29 cellular contexts compared by ENCODE assay signal in genomic region chr7:128257458-128257857, GRCh38. TPM values are rescaled to one million over a fixed set of nuclear protein-coding genes. Genes with fewer than 3 reads are reported as not detected.
"Had no signal": no experiment of that assay in that cellular context is flagged by ENCODE, and none has a peak within 500 bp of the region (broad histone marks: within the 10 kb centered on the region; RNA-seq: fewer than 3 reads in every experiment).

No MANE protein-coding gene starts in this region.

- H3K9me3 ChIP-seq: colonic mucosa, gastroesophageal sphincter, heart left ventricle, left lung, ovary, right lobe of liver, spleen, testis, tibial artery, vagina had no signal

- H3K4me1 Mint-ChIP-seq: stimulated activated memory B cell treated with anti-CD40 and anti-IgM and Interleukin-4, amounts not matched to agents 10 μg/mL and 1 μg/mL and 100 μg/mL, for 72 hours had no signal

- H3K79me2 ChIP-seq: hepatocyte had no signal

- H3K9me3 Mint-ChIP-seq: dendritic cell treated with granulocyte-macrophage colony-stimulating factor and Interleukin-4, amounts not matched to agents 40 ng/mL and 50 ng/mL, for 4 days; naive thymus-derived CD8-positive, alpha-beta T cell; stimulated activated memory B cell treated with anti-CD40 and anti-IgM and Interleukin-4, amounts not matched to agents 10 μg/mL and 1 μg/mL and 100 μg/mL, for 72 hours had no signal

- H3K27ac ChIP-seq: colonic mucosa, epithelial cell of prostate, gastroesophageal sphincter, heart left ventricle, hepatocyte, left lung, ovary, right lobe of liver, skin epidermis, spleen, testis, tibial artery, vagina had no signal

- H3K4me1 ChIP-seq: gastroesophageal sphincter, heart left ventricle, right lobe of liver, spleen, testis, tibial artery had no signal

- H3K4me2 ChIP-seq: hepatocyte had no signal

- DNase-seq: colonic mucosa; effector CD8-positive, alpha-beta T cell; endodermal cell; foreskin fibroblast; heart left ventricle; left cardiac atrium; left lung; mammary epithelial cell; mesendoderm; naive thymus-derived CD8-positive, alpha-beta T cell; nephron progenitor cell; nucleus accumbens; ovary; right lobe of liver; spleen; stimulated activated CD4-positive, alpha-beta T cell treated with anti-CD3 and anti-CD28 coated beads, Interleukin-4, amount 100 ng/mL, for 4 hours; stimulated activated naive CD8-positive, alpha-beta T cell treated with anti-CD3 and anti-CD28 coated beads, Interleukin-15, Interleukin-2, amounts not matched to agents 100 U/mL and 50 U/mL, for 24 hours; testis had no signal

- ATAC-seq: esophagus mucosa; gastroesophageal sphincter; heart left ventricle; left cardiac atrium; left lung; naive thymus-derived CD8-positive, alpha-beta T cell; right lobe of liver; stimulated activated memory B cell treated with anti-CD40 and anti-IgM and Interleukin-4, amounts not matched to agents 10 μg/mL and 1 μg/mL and 100 μg/mL, for 72 hours; stimulated activated naive CD8-positive, alpha-beta T cell treated with anti-CD3 and anti-CD28 coated beads, Interleukin-15, Interleukin-2, amounts not matched to agents 100 U/mL and 50 U/mL, for 24 hours had no signal

- H3K27me3 ChIP-seq: colonic mucosa, heart left ventricle, hepatocyte, left lung, ovary, right lobe of liver, spleen, testis, tibial artery, vagina had no signal

- H3K36me3 Mint-ChIP-seq: stimulated activated memory B cell treated with anti-CD40 and anti-IgM and Interleukin-4, amounts not matched to agents 10 μg/mL and 1 μg/mL and 100 μg/mL, for 72 hours had no signal

- H3K4me3 ChIP-seq: colonic mucosa, gastroesophageal sphincter, heart left ventricle, hepatocyte, left lung, ovary, right lobe of liver, skin epidermis, spleen, testis, tibial artery, vagina had no signal

- H3K27ac Mint-ChIP-seq: dendritic cell treated with granulocyte-macrophage colony-stimulating factor and Interleukin-4, amounts not matched to agents 40 ng/mL and 50 ng/mL, for 4 days; endodermal cell; nephron progenitor cell; stimulated activated memory B cell treated with anti-CD40 and anti-IgM and Interleukin-4, amounts not matched to agents 10 μg/mL and 1 μg/mL and 100 μg/mL, for 72 hours had no signal

- H2AFZ ChIP-seq: hepatocyte had no signal

- H3K4me3 Mint-ChIP-seq: dendritic cell treated with granulocyte-macrophage colony-stimulating factor and Interleukin-4, amounts not matched to agents 40 ng/mL and 50 ng/mL, for 4 days; endodermal cell; naive thymus-derived CD8-positive, alpha-beta T cell; nephron progenitor cell; stimulated activated memory B cell treated with anti-CD40 and anti-IgM and Interleukin-4, amounts not matched to agents 10 μg/mL and 1 μg/mL and 100 μg/mL, for 72 hours had no signal

- H3K36me3 ChIP-seq: colonic mucosa, gastroesophageal sphincter, heart left ventricle, left lung, ovary, right lobe of liver, spleen, tibial artery, vagina had no signal

RNA-seq across cellular contexts. Expression of gene LEP, which starts 16.4 kb away (rescaled TPM):
- total RNA-seq: endodermal cell; hepatocyte; kidney epithelial cell; myocyte; naive thymus-derived CD8-positive, alpha-beta T cell; right lobe of liver had no signal
- polyA plus RNA-seq: hepatocyte; naive thymus-derived CD8-positive, alpha-beta T cell had no signal
